19 cellular contexts compared by ENCODE assay signal in the genomic region with DNA sequence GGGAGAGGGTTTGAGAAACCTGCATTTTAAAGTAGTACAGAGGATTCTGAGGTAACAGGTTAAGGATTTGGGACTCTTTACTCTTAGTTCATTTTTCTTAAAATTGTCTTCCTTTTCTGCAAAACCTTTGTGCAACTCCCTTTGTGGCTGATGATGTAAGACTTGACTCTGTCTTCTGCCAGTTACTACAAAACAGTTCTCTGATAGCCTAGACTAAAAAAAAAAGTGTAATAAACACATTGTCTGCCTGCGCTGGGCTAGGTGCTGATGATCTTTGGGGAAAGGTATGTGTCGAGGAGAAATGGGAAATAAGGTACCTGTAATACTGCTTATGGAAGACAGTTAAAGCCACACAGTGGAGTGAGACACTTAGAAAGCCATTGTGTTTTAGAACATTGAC. TPM values are rescaled to one million over a fixed set of nuclear protein-coding genes. Genes with fewer than 3 reads are reported as not detected.
DNase-seq lines count a peak whose midpoint lies in the region; FAIRE-seq and TF ChIP-seq lines count a peak whose summit lies in the region.
"Had no signal": no experiment of that assay in that cellular context is flagged by ENCODE, and none has a peak within 500 bp of the region (broad histone marks: within the 10 kb centered on the region; RNA-seq: fewer than 3 reads in every experiment).

No MANE protein-coding gene starts in this region.

- TF ChIP-seq POLR2A in GM12892 (IDR thresholded peaks at IDR 0.05; ENCODE audit: low read depth, low read length): no peak

- DNase-seq in AML-193 (lab: John Stamatoyannopoulos, UW): peak; percentile 69 to 72
- DNase-seq in MV-4-11 (lab: John Stamatoyannopoulos, UW): peak; percentile 67
- DNase-seq in amniotic epithelial cell (ENCODE audit: low read depth): peak; percentile 45
- peak; percentile 32 for DNase-seq in iris pigment epithelial cell (ENCODE audit: low read depth)
- DNase-seq in GM12892 (ENCODE audit: insufficient read length): no peak
- no peak for DNase-seq in cerebellar cortex (ENCODE audit: low spot score)
- no peak for DNase-seq in SW 1271 (lab: John Stamatoyannopoulos, UW)
- no peak for DNase-seq in NCI-H2171 (lab: John Stamatoyannopoulos, UW)
- DNase-seq: ACHN; activated CD8-positive, alpha-beta memory T cell treated with anti-CD3 and anti-CD28 coated beads for 24 hours; activated T-cell treated with anti-CD3 and anti-CD28 coated beads, Interleukin-2, amount 50 U/mL, for 72 hours; CD4-positive, alpha-beta memory T cell; DMS53; effector CD4-positive, alpha-beta T cell; NCI-H446; right cardiac atrium; SJCRH30; stimulated activated CD4-positive, alpha-beta T cell treated with anti-CD3 and anti-CD28 coated beads, Interleukin-2, amount 100 ng/mL, for 24 hours; stomach had no signal

- no peak for FAIRE-seq in GM12892 (lab: Jason Lieb, UNC)

RNA-seq across cellular contexts. Expression of a gene that starts 28.7 kb away (rescaled TPM):
- 1.2 TPM for polyA plus RNA-seq in GM12892 (2012; ENCODE audit: missing spikeins)

Comparison
In these comparisons a context has a peak if more than half of its experiments do, and no peak if none do; other contexts are left out.
1. DNase-seq: peak in AML-193 (2 of 2), MV-4-11 (single experiment), amniotic epithelial cell (single experiment) and iris pigment epithelial cell (single experiment); none in GM12892 (single experiment), cerebellar cortex (single experiment), SW 1271 (0 of 2) and NCI-H2171 (single experiment).